ENCODE assay signal across 24 cellular contexts in genomic region chr13:81676008-81676407, GRCh38.
"Had no signal": no experiment of that assay in that cellular context is flagged by ENCODE, and none has a peak within 500 bp of the region (broad histone marks: within the 10 kb centered on the region; RNA-seq: fewer than 3 reads in every experiment).

No MANE protein-coding gene starts in this region.

- H3K36me3 Mint-ChIP-seq: naive thymus-derived CD8-positive, alpha-beta T cell; stimulated activated effector memory CD8-positive, alpha-beta T cell treated with anti-CD3 and anti-CD28 coated beads, Interleukin-12 subunit alpha, Interleukin-12 subunit beta, amount 100 ng/mL, for 72 hours; stimulated activated naive B cell treated with anti-CD40 and anti-IgM and Interleukin-4, amounts not matched to agents 10 μg/mL and 1 μg/mL and 100 μg/mL, for 72 hours had no signal

- H3K27me3 Mint-ChIP-seq: naive thymus-derived CD8-positive, alpha-beta T cell; natural killer cell treated with Interleukin-12 subunit alpha and Interleukin-12 subunit beta and Interleukin-15 and Interleukin-18, amount 100 ng/mL, for 72 hours; progenitor cell of endocrine pancreas; stimulated activated naive B cell treated with anti-CD40 and anti-IgM and Interleukin-4, amounts not matched to agents 10 μg/mL and 1 μg/mL and 100 μg/mL, for 72 hours; stimulated activated naive CD8-positive, alpha-beta T cell treated with anti-CD3 and anti-CD28 coated beads, Interleukin-15, Interleukin-2, amounts not matched to agents 100 ng/mL and 50 ng/mL, for 24 hours had no signal

- H3K4me3 Mint-ChIP-seq: naive thymus-derived CD8-positive, alpha-beta T cell; natural killer cell treated with Interleukin-12 subunit alpha and Interleukin-12 subunit beta and Interleukin-15 and Interleukin-18, amount 100 ng/mL, for 72 hours; nephron progenitor cell; neural crest cell; stimulated activated effector memory CD8-positive, alpha-beta T cell treated with anti-CD3 and anti-CD28 coated beads, Interleukin-12 subunit alpha, Interleukin-12 subunit beta, amount 100 ng/mL, for 72 hours; stimulated activated naive B cell treated with anti-CD40 and anti-IgM and Interleukin-4, amounts not matched to agents 10 μg/mL and 1 μg/mL and 100 μg/mL, for 72 hours; stimulated activated naive CD8-positive, alpha-beta T cell treated with anti-CD3 and anti-CD28 coated beads, Interleukin-15, Interleukin-2, amounts not matched to agents 100 ng/mL and 50 ng/mL, for 24 hours had no signal

- H3K9me3 Mint-ChIP-seq: neural crest cell; stimulated activated naive CD8-positive, alpha-beta T cell treated with anti-CD3 and anti-CD28 coated beads, Interleukin-15, Interleukin-2, amounts not matched to agents 100 ng/mL and 50 ng/mL, for 24 hours had no signal

- DNase-seq: naive thymus-derived CD8-positive, alpha-beta T cell; nephron progenitor cell; occipital lobe; ovary; psoas muscle; right lobe of liver; sigmoid colon; small intestine; stimulated activated CD4-positive, alpha-beta T cell treated with anti-CD3 and anti-CD28 coated beads, Interleukin-15, amount 100 ng/mL, for 24 hours; stimulated activated CD4-positive, alpha-beta T cell treated with anti-CD3 and anti-CD28 coated beads, Interleukin-2, amount 100 ng/mL, for 24 hours; stimulated activated CD4-positive, alpha-beta T cell treated with anti-CD3 and anti-CD28 coated beads, Interleukin-2, amount 100 ng/mL, for 48 hours; stimulated activated CD4-positive, alpha-beta T cell treated with anti-CD3 and anti-CD28 coated beads, Interleukin-4, amount 100 ng/mL, for 24 hours; stimulated activated naive B cell treated with anti-CD40 and anti-IgM and Interleukin-4, amounts not matched to agents 10 μg/mL and 1 μg/mL and 100 μg/mL, for 72 hours; stimulated activated naive CD4-positive, alpha-beta T cell treated with Interleukin-2 at 50 U/mL for 16 hours; stomach; thyroid gland; trophoblast cell; upper lobe of left lung had no signal

- H3K4me1 Mint-ChIP-seq: naive thymus-derived CD8-positive, alpha-beta T cell; nephron progenitor cell; neural crest cell; stimulated activated effector memory CD8-positive, alpha-beta T cell treated with anti-CD3 and anti-CD28 coated beads, Interleukin-12 subunit alpha, Interleukin-12 subunit beta, amount 100 ng/mL, for 72 hours; stimulated activated naive B cell treated with anti-CD40 and anti-IgM and Interleukin-4, amounts not matched to agents 10 μg/mL and 1 μg/mL and 100 μg/mL, for 72 hours had no signal

- H3K27ac Mint-ChIP-seq: naive thymus-derived CD8-positive, alpha-beta T cell; natural killer cell treated with Interleukin-12 subunit alpha and Interleukin-12 subunit beta and Interleukin-15 and Interleukin-18, amount 100 ng/mL, for 72 hours; nephron progenitor cell; progenitor cell of endocrine pancreas; stimulated activated effector memory CD8-positive, alpha-beta T cell treated with anti-CD3 and anti-CD28 coated beads, Interleukin-12 subunit alpha, Interleukin-12 subunit beta, amount 100 ng/mL, for 72 hours; stimulated activated naive B cell treated with anti-CD40 and anti-IgM and Interleukin-4, amounts not matched to agents 10 μg/mL and 1 μg/mL and 100 μg/mL, for 72 hours; stimulated activated naive CD8-positive, alpha-beta T cell treated with anti-CD3 and anti-CD28 coated beads, Interleukin-15, Interleukin-2, amounts not matched to agents 100 ng/mL and 50 ng/mL, for 24 hours had no signal

- ATAC-seq: naive thymus-derived CD8-positive, alpha-beta T cell; natural killer cell treated with Interleukin-12 subunit alpha and Interleukin-12 subunit beta and Interleukin-15 and Interleukin-18, amount 100 ng/mL, for 72 hours; psoas muscle; right cardiac atrium; right lobe of liver; stimulated activated effector memory CD8-positive, alpha-beta T cell treated with anti-CD3 and anti-CD28 coated beads, Interleukin-12 subunit alpha, Interleukin-12 subunit beta, amount 100 ng/mL, for 72 hours; stimulated activated naive B cell treated with anti-CD40 and anti-IgM and Interleukin-4, amounts not matched to agents 10 μg/mL and 1 μg/mL and 100 μg/mL, for 72 hours had no signal
